Comparison of ENCODE assay signal across 8 cellular contexts in genomic region chr17:40062347-40063033, GRCh38. TPM values are rescaled to one million over a fixed set of nuclear protein-coding genes. Genes with fewer than 3 reads are reported as not detected.
DNase-seq lines count a peak whose midpoint lies in the region; ATAC-seq, FAIRE-seq and TF ChIP-seq lines count a peak whose summit lies in the region.

A gene with protein sequence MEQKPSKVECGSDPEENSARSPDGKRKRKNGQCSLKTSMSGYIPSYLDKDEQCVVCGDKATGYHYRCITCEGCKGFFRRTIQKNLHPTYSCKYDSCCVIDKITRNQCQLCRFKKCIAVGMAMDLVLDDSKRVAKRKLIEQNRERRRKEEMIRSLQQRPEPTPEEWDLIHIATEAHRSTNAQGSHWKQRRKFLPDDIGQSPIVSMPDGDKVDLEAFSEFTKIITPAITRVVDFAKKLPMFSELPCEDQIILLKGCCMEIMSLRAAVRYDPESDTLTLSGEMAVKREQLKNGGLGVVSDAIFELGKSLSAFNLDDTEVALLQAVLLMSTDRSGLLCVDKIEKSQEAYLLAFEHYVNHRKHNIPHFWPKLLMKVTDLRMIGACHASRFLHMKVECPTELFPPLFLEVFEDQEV (plus strand): TSS chr17:40062965. CDS start chr17:40074489, 11,524 bp downstream.

- POLR2A ChIA-PET in HepG2 (lab: Yijun Ruan, JAX), result interaction anchor here (0.6 to 4.2 kb wide), 9 partner anchors 8 to 77 kb away, joined by 3 to 29 read pairs (median 16); partner anchors contain the start of genes CASC3, MED24 and NR1D1

- H3K4me2 ChIP-seq in HepG2 (ENCODE audit: low read depth, low read length), result peak within 1 kb of the TSS; percentile 98

- TF ChIP-seq POLR2A in HepG2 (IDR thresholded peaks at IDR 0.05; ENCODE audit: insufficient read depth in 1 of 2, low read depth in 2 of 2, low read length in 2 of 2), result no peak

- peak within 1 kb of the TSS; percentile 92 to 99 (median 96) for H3K4me3 ChIP-seq in HepG2 (replicated peaks in 1 of 3; ENCODE audit: insufficient read depth in 1 of 3, low read depth in 2 of 3, low read length in 3 of 3)

- H3K27me3 ChIP-seq in HepG2 (ENCODE audit: control insufficient read depth in 1 of 2, insufficient read depth in 2 of 2, low read length in 2 of 2), result peaks cover 4 to 28% of the 10 kb centered on the region in 2 experiments; a peak in 4 of 5 replicates

- no TSS peak for BruUV-seq in HepG2 (replicated peaks; lab: Mats Ljungman, UMichigan)

- peaks cover 75% of the 10 kb centered on the region for H3K4me1 ChIP-seq in HepG2 (ENCODE audit: insufficient read depth, low read length)

- peak; percentile 66 for FAIRE-seq in HepG2 (lab: Jason Lieb, UNC)

- peak; percentile 4; the same call in 1 of the 2 replicates for TF ChIP-seq CTCF in HepG2 (CRISPR knock-in tag; IDR thresholded peaks at IDR 0.05)

- no peaks in the 10 kb centered on the region for H4K20me1 ChIP-seq in HepG2 (ENCODE audit: insufficient read depth, low read length)

- peaks cover 6% of the 10 kb centered on the region for H3K79me2 ChIP-seq in HepG2 (ENCODE audit: insufficient read depth, low read length)

- intact Hi-C loops in HepG2 (cut with micrococcal nuclease; ENCODE audit: unreplicated experiment), result loop anchor here (1.0 kb wide), 2 partner anchors 9 to 49 kb away; no protein-coding TSS in a partner anchor

- H2AFZ ChIP-seq in HepG2 (ENCODE audit: low read length), result peak within 1 kb of the TSS; percentile 56

- peak within 1 kb of the TSS; percentile 87 for H3K9ac ChIP-seq in HepG2 (ENCODE audit: insufficient read depth, low read depth, low read length)

- 1% methylated on average over 25 of the region's 66 CpGs for WGBS in HepG2 (ENCODE audit: low lambda C conversion rate)

- no peak; the same call in 1 of the 2 replicates for TF ChIP-seq RAD21 in HepG2 (CRISPR knock-in tag; IDR thresholded peaks at IDR 0.05)

- no peaks in the 10 kb centered on the region for H3K9me3 ChIP-seq in HepG2 (ENCODE audit: low read length)

- CTCF ChIA-PET in HepG2 (lab: Yijun Ruan, JAX; ENCODE audit: low intra/inter-chr PET ratio, low total read pairs), result interaction anchor here (0.8 to 3.0 kb wide), 4 partner anchors 13 to 106 kb away, joined by 3 to 25 read pairs (median 7); no protein-coding TSS in a partner anchor

- ATAC-seq in GM21737 (IDR thresholded peaks at IDR 0.05; ENCODE audit: unreplicated experiment) (peak; percentile 55), HepG2 (peak; percentile 66), HG03457 (IDR thresholded peaks at IDR 0.05; ENCODE audit: unreplicated experiment) (no peak)

- peak within 1 kb of the TSS; percentile 68 for H3K27ac ChIP-seq in HepG2 (ENCODE audit: extremely low read length, insufficient read depth, low read length)

- H3K36me3 ChIP-seq in HepG2 (replicated peaks in 1 of 2; ENCODE audit: control insufficient read depth in 1 of 2, insufficient read depth in 2 of 2, low read length in 2 of 2), result no peaks in the 10 kb centered on the region

- DNase-seq in COR-L47 (lab: John Stamatoyannopoulos, UW), result peak; percentile 67
- DNase-seq in NCI-H1092 (lab: John Stamatoyannopoulos, UW), result peak; percentile 38
- peak; percentile 51 to 58 for DNase-seq in activated CD4-positive, alpha-beta T cell treated with anti-CD3 and anti-CD28 coated beads, Interleukin-2, amount 50 U/mL, for 4 hours
- DNase-seq in dermis blood vessel endothelial cell, result peak; percentile 72
- no peak for DNase-seq in HepG2 (ENCODE audit: low spot score)
- DNase-seq in stimulated activated CD4-positive, alpha-beta T cell treated with anti-CD3 and anti-CD28 coated beads, Interleukin-2, amount 100 ng/mL, for 4 hours (ENCODE audit: low read depth), result peak; percentile 55

- in situ Hi-C loops in HepG2 (cut with HindIII; ENCODE audit: extremely low pct_ligation_motif_present, low pct_unique_long_range_greater_than_20kb), result no loop called here

- TF ChIP-seq EP300 in HepG2 (IDR thresholded peaks at IDR 0.05; ENCODE audit: low read depth in 2 of 2, low read length in 2 of 2) (no peak), HepG2 (CRISPR knock-in tag; IDR thresholded peaks at IDR 0.05; ENCODE audit: borderline replicate concordance) (no peak)

TF ChIP-seq in HepG2, 621 proteins besides CTCF, POLR2A, EP300 and RAD21 (continues in another document):
- no peak for TF ChIP-seq FLYWCH1 (CRISPR knock-in tag; IDR thresholded peaks at IDR 0.05)
- no peak for TF ChIP-seq HNRNPH1 (optimal IDR thresholded peaks at IDR 0.05; ENCODE audit: low read depth, low read length)
- TF ChIP-seq SATB2 (CRISPR knock-in tag; IDR thresholded peaks at IDR 0.05), result no peak
- TF ChIP-seq, protein P1, sequence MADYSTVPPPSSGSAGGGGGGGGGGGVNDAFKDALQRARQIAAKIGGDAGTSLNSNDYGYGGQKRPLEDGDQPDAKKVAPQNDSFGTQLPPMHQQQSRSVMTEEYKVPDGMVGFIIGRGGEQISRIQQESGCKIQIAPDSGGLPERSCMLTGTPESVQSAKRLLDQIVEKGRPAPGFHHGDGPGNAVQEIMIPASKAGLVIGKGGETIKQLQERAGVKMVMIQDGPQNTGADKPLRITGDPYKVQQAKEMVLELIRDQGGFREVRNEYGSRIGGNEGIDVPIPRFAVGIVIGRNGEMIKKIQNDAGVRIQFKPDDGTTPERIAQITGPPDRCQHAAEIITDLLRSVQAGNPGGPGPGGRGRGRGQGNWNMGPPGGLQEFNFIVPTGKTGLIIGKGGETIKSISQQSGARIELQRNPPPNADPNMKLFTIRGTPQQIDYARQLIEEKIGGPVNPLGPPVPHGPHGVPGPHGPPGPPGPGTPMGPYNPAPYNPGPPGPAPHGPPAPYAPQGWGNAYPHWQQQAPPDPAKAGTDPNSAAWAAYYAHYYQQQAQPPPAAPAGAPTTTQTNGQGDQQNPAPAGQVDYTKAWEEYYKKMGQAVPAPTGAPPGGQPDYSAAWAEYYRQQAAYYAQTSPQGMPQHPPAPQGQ (CRISPR knock-in tag; IDR thresholded peaks at IDR 0.05; ENCODE audit: borderline replicate concordance), result no peak
- TF ChIP-seq ZMAT3 (CRISPR knock-in tag; conservative IDR thresholded peaks at IDR 0.05), result no peak
- TF ChIP-seq ZMYM2 (CRISPR knock-in tag; IDR thresholded peaks at IDR 0.05), result no peak
- no peak for TF ChIP-seq ZSCAN22 (CRISPR knock-in tag; IDR thresholded peaks at IDR 0.05)
- TF ChIP-seq NFIC (IDR thresholded peaks at IDR 0.05; ENCODE audit: low read length), result no peak
- TF ChIP-seq ZNF768 (CRISPR knock-in tag; IDR thresholded peaks at IDR 0.05), result no peak
- TF ChIP-seq HINFP (CRISPR knock-in tag; IDR thresholded peaks at IDR 0.05; ENCODE audit: low read depth), result no peak
- TF ChIP-seq ZNF576 (CRISPR knock-in tag; IDR thresholded peaks at IDR 0.05), result no peak
- peak; percentile 42; the same call in 1 of the 2 replicates for TF ChIP-seq ZMYM3 (CRISPR knock-in tag; IDR thresholded peaks at IDR 0.05)
- TF ChIP-seq MXD4 (CRISPR knock-in tag; IDR thresholded peaks at IDR 0.05), result no peak
- TF ChIP-seq, protein P2, sequence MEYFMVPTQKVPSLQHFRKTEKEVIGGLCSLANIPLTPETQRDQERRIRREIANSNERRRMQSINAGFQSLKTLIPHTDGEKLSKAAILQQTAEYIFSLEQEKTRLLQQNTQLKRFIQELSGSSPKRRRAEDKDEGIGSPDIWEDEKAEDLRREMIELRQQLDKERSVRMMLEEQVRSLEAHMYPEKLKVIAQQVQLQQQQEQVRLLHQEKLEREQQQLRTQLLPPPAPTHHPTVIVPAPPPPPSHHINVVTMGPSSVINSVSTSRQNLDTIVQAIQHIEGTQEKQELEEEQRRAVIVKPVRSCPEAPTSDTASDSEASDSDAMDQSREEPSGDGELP (IDR thresholded peaks at IDR 0.05; ENCODE audit: borderline replicate concordance, low read depth), result no peak
- no peak for TF ChIP-seq CBFB (CRISPR knock-in tag; IDR thresholded peaks at IDR 0.05)

RNA-seq across cellular contexts. Expression of the gene that starts here (rescaled TPM):
- total RNA-seq in dermis blood vessel endothelial cell (32.5 and 58.2 TPM in 2 replicates), HepG2 (2016; rRNA removed; fragmentation: Illumina TruSeq; extraction: Trizol) (9.9 and 10.4 TPM in 2 replicates)
- total RNA-seq in HepG2 (2016; cell fraction: cytosol; rRNA removed; fragmentation: Illumina TruSeq; extraction: Trizol; ENCODE audit: low read depth), result 4.9 and 5.0 TPM in 2 replicates
- total RNA-seq in HepG2 (2016; cell fraction: insoluble cytoplasmic fraction; rRNA removed; fragmentation: Illumina TruSeq; extraction: Trizol), result 8.1 and 10.9 TPM in 2 replicates
- total RNA-seq in HepG2 (2016; cell fraction: membrane; rRNA removed; fragmentation: Illumina TruSeq; extraction: Trizol), result 12.8 TPM in 2 replicates
- total RNA-seq in HepG2 (2016; cell fraction: nucleus; rRNA removed; fragmentation: Illumina TruSeq; extraction: Trizol), result 5.9 and 6.8 TPM in 2 replicates
- polyA plus RNA-seq in HepG2 (2011; rRNA removed), result 8.0 and 8.6 TPM in 2 replicates
- 7.7 and 8.0 TPM in 2 replicates for polyA plus RNA-seq in HepG2 (2011; cell fraction: cytosol; rRNA removed)
- 12.1 and 13.6 TPM in 2 replicates for polyA plus RNA-seq in HepG2 (2011; cell fraction: nucleus; rRNA removed)
- polyA plus RNA-seq in HepG2 (2012), result 11.6 and 15.5 TPM in 2 replicates
- 4.3 TPM in 2 replicates for polyA plus RNA-seq in HepG2 (2016; cell fraction: cytosol; fragmentation: Illumina TruSeq; extraction: Trizol; ENCODE audit: low read depth)
- polyA plus RNA-seq in HepG2 (2016; cell fraction: insoluble cytoplasmic fraction; fragmentation: Illumina TruSeq; extraction: Trizol; ENCODE audit: low read depth), result 8.0 and 12.4 TPM in 2 replicates
- polyA plus RNA-seq in HepG2 (2016; cell fraction: membrane; fragmentation: Illumina TruSeq; extraction: Trizol; ENCODE audit: low read depth), result 9.9 and 10.7 TPM in 2 replicates
- 11.5 and 12.3 TPM in 2 replicates for polyA plus RNA-seq in HepG2 (2016; cell fraction: nucleus; fragmentation: Illumina TruSeq; extraction: Trizol; ENCODE audit: insufficient read depth, low read depth)
- 14.3 and 17.9 TPM in 2 replicates for polyA minus RNA-seq in HepG2 (2011; rRNA and poly(A)+ RNA removed; ENCODE audit: low replicate concordance)
- polyA minus RNA-seq in HepG2 (2011; cell fraction: cytosol; rRNA and poly(A)+ RNA removed), result 5.3 and 7.4 TPM in 2 replicates
- polyA minus RNA-seq in HepG2 (2011; cell fraction: nucleus; rRNA and poly(A)+ RNA removed), result 7.2 and 7.5 TPM in 2 replicates
